Comparison of ENCODE assay signal across 8 cellular contexts in genomic region chr1:198465201-198466144, GRCh38.
A peak's percentile ranks its signal among the peaks of the same experiment; 100 is the strongest.
DNase-seq lines count a peak whose midpoint lies in the region; ATAC-seq, FAIRE-seq and TF ChIP-seq lines count a peak whose summit lies in the region.

No MANE protein-coding gene starts in this region.

- no peaks in the 10 kb centered on the region for H3K27me3 ChIP-seq in GM12878 (replicated peaks in 1 of 2; ENCODE audit: control insufficient read depth in 2 of 2, insufficient read depth in 2 of 2, low read length in 1 of 2)
- H3K27me3 ChIP-seq in stomach, result no peaks in the 10 kb centered on the region

- no peaks in the 10 kb centered on the region for H3K79me2 ChIP-seq in GM12878 (ENCODE audit: control insufficient read depth, insufficient read depth, low read length)

- TF ChIP-seq EP300 in GM12878 (IDR thresholded peaks at IDR 0.05; ENCODE audit: borderline replicate concordance in 1 of 2, control insufficient read depth in 1 of 2, low read depth in 2 of 2, low read length in 2 of 2), result no peak
- TF ChIP-seq EP300 in stomach (IDR thresholded peaks at IDR 0.05), result no peak

- intact Hi-C loops in GM12878 (cut with micrococcal nuclease; ENCODE audit: unreplicated experiment) (loop anchor here (1.0 to 10.0 kb wide), 9 partner anchors 171 to 943 kb away; partner anchors contain the start of gene NEK7), stomach (cut with DNase I; ENCODE audit: low total_unique reads) (loop anchor here (10.0 kb wide), 1 partner anchor 381 kb away; no protein-coding TSS in a partner anchor)

- H3K9me3 ChIP-seq in GM12878 (replicated peaks; ENCODE audit: control insufficient read depth, insufficient read depth, low read length), result no peaks in the 10 kb centered on the region
- H3K9me3 ChIP-seq in stomach, result no peaks in the 10 kb centered on the region

- H3K36me3 ChIP-seq in GM12878 (ENCODE audit: control insufficient read depth in 2 of 2, insufficient read depth in 2 of 2, low read length in 1 of 2) (no peaks in the 10 kb centered on the region), stomach (no peaks in the 10 kb centered on the region)

- DNase-seq in activated naive CD4-positive, alpha-beta T cell treated with anti-CD3 and anti-CD28 coated beads, Interleukin-2, amount 50 U/mL, for 72 hours (ENCODE audit: low spot score in 2 of 2), result no peak
- DNase-seq in activated naive CD4-positive, alpha-beta T cell treated with Interleukin-2 at 50 U/mL for 16 hours, result no peak
- DNase-seq in NCI-H460 (ENCODE audit: extremely low read depth, low read depth) (peak; percentile 87), GM12878 (ENCODE audit: low read depth, low spot score) (no peak), immature natural killer cell (peak; percentile 25 to 32 (median 31)), stomach (no peak)
- DNase-seq in T-helper 2 cell treated with Interferon-gamma antibody and Interleukin-4, amounts not matched to agents 5 μg/mL and 100 μg/mL, for 36 hours (ENCODE audit: low spot score), result no peak

- no peak overlapping the region for H2AFZ ChIP-seq in GM12878 (ENCODE audit: control insufficient read depth, low read depth, low read length)

- H3K4me3 Mint-ChIP-seq in immature natural killer cell, result no peak overlapping the region
- no peak overlapping the region for H3K4me3 Mint-ChIP-seq in T-helper 2 cell treated with Interferon-gamma antibody and Interleukin-4, amounts not matched to agents 5 μg/mL and 100 μg/mL, for 36 hours

- no peaks in the 10 kb centered on the region for H4K20me1 ChIP-seq in GM12878 (ENCODE audit: control insufficient read depth, insufficient read depth)

- H3K27ac ChIP-seq in GM12878 (ENCODE audit: control insufficient read depth, insufficient read depth), result no peak overlapping the region
- H3K27ac ChIP-seq in stomach, result no peak overlapping the region

- peaks cover 2 to 4% (median 3%) of the 10 kb centered on the region in 3 donors for H3K27me3 Mint-ChIP-seq in immature natural killer cell (ENCODE audit: low read depth in 3 of 3)
- no peaks in the 10 kb centered on the region for H3K27me3 Mint-ChIP-seq in T-helper 2 cell treated with Interferon-gamma antibody and Interleukin-4, amounts not matched to agents 5 μg/mL and 100 μg/mL, for 36 hours (ENCODE audit: low read depth)

- TF ChIP-seq RAD21 in GM12878 (IDR thresholded peaks at IDR 0.05; ENCODE audit: insufficient read depth, low read depth, low read length), result peak; percentile 84

- BruUV-seq in GM12878 (replicated peaks; lab: Mats Ljungman, UMichigan), result no TSS peak

- no peaks in the 10 kb centered on the region for H3K36me3 Mint-ChIP-seq in activated naive CD4-positive, alpha-beta T cell treated with anti-CD3 and anti-CD28 coated beads, Interleukin-2, amount 50 U/mL, for 72 hours
- H3K36me3 Mint-ChIP-seq in immature natural killer cell, result no peaks in the 10 kb centered on the region
- H3K36me3 Mint-ChIP-seq in T-helper 2 cell treated with Interferon-gamma antibody and Interleukin-4, amounts not matched to agents 5 μg/mL and 100 μg/mL, for 36 hours (ENCODE audit: low read depth), result no peaks in the 10 kb centered on the region

- peaks cover 0 to 2% of the 10 kb centered on the region in 2 donors for H3K4me1 Mint-ChIP-seq in immature natural killer cell
- no peaks in the 10 kb centered on the region for H3K4me1 Mint-ChIP-seq in T-helper 2 cell treated with Interferon-gamma antibody and Interleukin-4, amounts not matched to agents 5 μg/mL and 100 μg/mL, for 36 hours (ENCODE audit: low read depth)

- RAD21 ChIA-PET in GM12878 (lab: Charles Lee; ENCODE audit: unreplicated experiment), result interaction anchor here (1.1 to 4.6 kb wide), 5 partner anchors 220 to 946 kb away, joined by 3 to 36 read pairs (median 4); no protein-coding TSS in a partner anchor

- H3K4me2 ChIP-seq in GM12878 (ENCODE audit: control insufficient read depth, insufficient read depth), result no peak overlapping the region

- H3K4me3 ChIP-seq in GM12878, result no peak overlapping the region
- no peak overlapping the region for H3K4me3 ChIP-seq in stomach

- CTCF ChIA-PET in GM12878 (lab: Yijun Ruan, JAX), result interaction anchor here (0.6 to 5.8 kb wide), 16 partner anchors 22 to 946 kb away, joined by 3 to 48 read pairs (median 4); no protein-coding TSS in a partner anchor

- H3K9me3 Mint-ChIP-seq in activated naive CD4-positive, alpha-beta T cell treated with anti-CD3 and anti-CD28 coated beads, Interleukin-2, amount 50 U/mL, for 72 hours, result no peaks in the 10 kb centered on the region
- H3K9me3 Mint-ChIP-seq in immature natural killer cell, result no peaks in the 10 kb centered on the region
- no peaks in the 10 kb centered on the region for H3K9me3 Mint-ChIP-seq in T-helper 2 cell treated with Interferon-gamma antibody and Interleukin-4, amounts not matched to agents 5 μg/mL and 100 μg/mL, for 36 hours

- H3K27ac Mint-ChIP-seq in activated naive CD4-positive, alpha-beta T cell treated with anti-CD3 and anti-CD28 coated beads, Interleukin-2, amount 50 U/mL, for 72 hours, result no peak overlapping the region
- no peak overlapping the region for H3K27ac Mint-ChIP-seq in immature natural killer cell
- no peak overlapping the region for H3K27ac Mint-ChIP-seq in T-helper 2 cell treated with Interferon-gamma antibody and Interleukin-4, amounts not matched to agents 5 μg/mL and 100 μg/mL, for 36 hours

- ATAC-seq in activated naive CD4-positive, alpha-beta T cell treated with anti-CD3 and anti-CD28 coated beads, Interleukin-2, amount 50 U/mL, for 72 hours, result peak; percentile 64 to 89
- ATAC-seq in HG03175 (IDR thresholded peaks at IDR 0.05; ENCODE audit: unreplicated experiment) (peak; percentile 63), GM12878 (peak; percentile 85)

- peak; percentile 31 for FAIRE-seq in GM12878 (lab: Jason Lieb, UNC)

- H3K4me1 ChIP-seq in GM12878 (ENCODE audit: control insufficient read depth, insufficient read depth, low read length), result no peaks in the 10 kb centered on the region
- no peaks in the 10 kb centered on the region for H3K4me1 ChIP-seq in stomach

- no peak for TF ChIP-seq POLR2A in GM12878 (IDR thresholded peaks at IDR 0.05; ENCODE audit: low read depth, low read length)
- TF ChIP-seq POLR2A in stomach (IDR thresholded peaks at IDR 0.05), result no peak

- WGBS in GM12878 (ENCODE audit: insufficient coverage, insufficient replicate concordance, low lambda C conversion rate, missing lambda C conversion rate), result 36% methylated on average over 3 of the region's 3 CpGs
- WGBS in stomach, 5 donors, result 32 to 37% (median 36%) methylated on average over 3 of the region's 3 CpGs

- no peak overlapping the region for H3K9ac ChIP-seq in GM12878 (ENCODE audit: control insufficient read depth, insufficient read depth, low read length)

- in situ Hi-C loops in GM12878 (cut with MboI), result no loop called here

- POLR2A ChIA-PET in GM12878 (lab: Charles Lee), result no interaction called here

- SMC1A ChIA-PET in GM12878 (lab: Charles Lee; ENCODE audit: uncharacterized antibody, unreplicated experiment), result interaction anchor here (0.8 to 2.0 kb wide), 13 partner anchors 14 to 939 kb away, joined by 3 to 7 read pairs (median 3); partner anchors contain the start of gene ATP6V1G3

- TF ChIP-seq CTCF in GM12878 (IDR thresholded peaks at IDR 0.05 in 2 of 3, conservative IDR thresholded peaks at IDR 0.05 in 1 of 3; ENCODE audit: control insufficient read depth in 2 of 3, extremely low read depth in 1 of 3, insufficient read depth in 1 of 3, low read depth in 3 of 3, low read length in 3 of 3), result peak; percentile 46 to 74 (median 59)
- peak in 5 of 7 experiments; percentile 30 to 54 (median 42) for TF ChIP-seq CTCF in stomach (IDR thresholded peaks at IDR 0.05)

TF ChIP-seq in GM12878, 131 proteins besides CTCF, POLR2A, EP300 and RAD21:
- TF ChIP-seq MAX (IDR thresholded peaks at IDR 0.05; ENCODE audit: low read depth, low read length), result no peak
- TF ChIP-seq SMC3 (IDR thresholded peaks at IDR 0.05; ENCODE audit: borderline replicate concordance, low read length), result peak; percentile 58; the same call in 1 of the 2 replicates
TF ChIP-seq in GM12878: peak in this region for 1.

Comparison
In these comparisons a context has a peak if more than half of its experiments do, and no peak if none do; other contexts are left out.
1. DNase-seq: peak in NCI-H460 (single experiment) and immature natural killer cell (3 of 3); none in activated naive CD4-positive, alpha-beta T cell treated with anti-CD3 and anti-CD28 coated beads, Interleukin-2, amount 50 U/mL, for 72 hours (0 of 2), activated naive CD4-positive, alpha-beta T cell treated with Interleukin-2 at 50 U/mL for 16 hours (single experiment), GM12878 (single experiment), stomach (single experiment) and T-helper 2 cell treated with Interferon-gamma antibody and Interleukin-4, amounts not matched to agents 5 μg/mL and 100 μg/mL, for 36 hours (single experiment).
2. Peak in every context shown above with its lines, with median percentiles within 50 percentile points of each other: ATAC-seq.